In genomic region chr3:3801510-3801841, GRCh38 we compare ENCODE assay signal across 15 cellular contexts. TPM values are rescaled to one million over a fixed set of nuclear protein-coding genes. Genes with fewer than 3 reads are reported as not detected.
DNase-seq lines count a peak whose midpoint lies in the region; ATAC-seq and TF ChIP-seq lines count a peak whose summit lies in the region.
"Had no signal": no experiment of that assay in that cellular context is flagged by ENCODE, and none has a peak within 500 bp of the region (broad histone marks: within the 10 kb centered on the region; RNA-seq: fewer than 3 reads in every experiment).

No MANE protein-coding gene starts in this region.

- peaks cover 18 to 43% of the 10 kb centered on the region in 2 donors for H3K27me3 Mint-ChIP-seq in T-cell
- peaks cover 55% of the 10 kb centered on the region for H3K27me3 Mint-ChIP-seq in osteocyte (ENCODE audit: unreplicated experiment)

- no peak for ATAC-seq in T-cell (replicated peaks in 1 of 4)
- ATAC-seq in GM21515 (IDR thresholded peaks at IDR 0.05; ENCODE audit: unreplicated experiment), result no peak
- ATAC-seq in GM21528 (IDR thresholded peaks at IDR 0.05; ENCODE audit: low FRiP score, unreplicated experiment), result no peak
- ATAC-seq: activated CD4-positive, alpha-beta T cell treated with anti-CD3 and anti-CD28 coated beads for 36 hours had no signal

- H3K36me3 Mint-ChIP-seq in T-cell (no peaks in the 10 kb centered on the region), osteocyte (ENCODE audit: unreplicated experiment) (no peaks in the 10 kb centered on the region)

- H3K9me3 ChIP-seq in ES-I3 (ENCODE audit: control insufficient read depth, insufficient read depth, low read length), result no peaks in the 10 kb centered on the region
- H3K9me3 ChIP-seq: SK-N-SH had no signal

- H3K9me3 Mint-ChIP-seq in T-cell (no peaks in the 10 kb centered on the region), osteocyte (ENCODE audit: unreplicated experiment) (no peaks in the 10 kb centered on the region)

- peaks cover 11 to 25% (median 20%) of the 10 kb centered on the region in 3 donors for H3K4me1 Mint-ChIP-seq in T-cell
- peaks cover 22% of the 10 kb centered on the region for H3K4me1 Mint-ChIP-seq in osteocyte (ENCODE audit: unreplicated experiment)

- DNase-seq in T-cell (no peak), osteocyte (ENCODE audit: extremely low spot score, unreplicated experiment) (no peak), DMS79 (lab: John Stamatoyannopoulos, UW) (no peak)
- DNase-seq in effector CD8-positive, alpha-beta T cell (lab: John Stamatoyannopoulos, UW), result no peak
- DNase-seq: activated gamma-delta T cell treated with Interleukin-2 at 50 U/mL for 16 hours; CD4-positive, CD25-positive, alpha-beta regulatory T cell; effector memory CD4-positive, alpha-beta T cell; NCI-H1417 treated with DMSO at 0.1 percent for 48 hours; NCI-H774 had no signal

- POLR2A ChIA-PET in T-cell (lab: Charles Lee), result no interaction called here

- H3K4me3 ChIP-seq in iPS-11a (ENCODE audit: low read depth, low read length), result peak overlapping the region; percentile 87

- CTCF ChIA-PET in T-cell (lab: Charles Lee), result no interaction called here

- peaks cover 19% of the 10 kb centered on the region for H3K4me1 ChIP-seq in ES-I3 (ENCODE audit: insufficient read depth, low read length)

- no peak overlapping the region for H3K27ac Mint-ChIP-seq in T-cell
- H3K27ac Mint-ChIP-seq in osteocyte (ENCODE audit: unreplicated experiment), result no peak overlapping the region
- H3K27ac Mint-ChIP-seq: activated CD4-positive, alpha-beta T cell treated with anti-CD3 and anti-CD28 coated beads for 36 hours; CD4-positive, CD25-positive, alpha-beta regulatory T cell had no signal

- H3K36me3 ChIP-seq in ES-I3 (ENCODE audit: insufficient read depth, low read length), result no peaks in the 10 kb centered on the region; the same call in 1 of the 2 replicates

- H3K9ac ChIP-seq in ES-I3 (ENCODE audit: low read depth, low read length), result peak overlapping the region; percentile 56
- H3K9ac ChIP-seq: SK-N-SH had no signal

- no peak for TF ChIP-seq CTCF in osteocyte (IDR thresholded peaks at IDR 0.05)

- H3K4me3 Mint-ChIP-seq in T-cell (peak overlapping the region in 2 of 3 donors; percentile 56 to 92), osteocyte (ENCODE audit: unreplicated experiment) (peak overlapping the region; percentile 2)
- H3K4me3 Mint-ChIP-seq: activated CD4-positive, alpha-beta T cell treated with anti-CD3 and anti-CD28 coated beads for 36 hours had no signal

RNA-seq across cellular contexts. Expression of gene LRRN1, which starts 2.2 kb away (rescaled TPM):
- 1 to 10 TPM in 3 of 5 donors, under 1 TPM in 2; 0.20 to 7.8 (median 1.2) TPM for total RNA-seq in T-cell
- 0.99 and 1.2 TPM in 2 replicates for total RNA-seq in osteocyte
